In genomic region chr6:53426544-53427270, GRCh38 we compare ENCODE assay signal across 1 cellular context.
TF ChIP-seq lines count a peak whose summit lies in the region.

No MANE protein-coding gene starts in this region.

TF ChIP-seq in GM23338, 12 proteins besides CTCF, POLR2A, EP300 and RAD21 (continued from another document):
- TF ChIP-seq ETS1 (IDR thresholded peaks at IDR 0.05) (no peak), EZH2phosphoT487 (IDR thresholded peaks at IDR 0.05; ENCODE audit: unreplicated experiment) (no peak), CREB1 (CRISPR knock-in tag; IDR thresholded peaks at IDR 0.05; ENCODE audit: low read depth) (no peak), ZNF331 (CRISPR knock-in tag; IDR thresholded peaks at IDR 0.05; ENCODE audit: low read depth) (no peak), JUNB (IDR thresholded peaks at IDR 0.05; ENCODE audit: unreplicated experiment) (no peak)
